In genomic region chr11:122874991-122875390, GRCh38 we compare ENCODE assay signal across 27 cellular contexts. TPM values are rescaled to one million over a fixed set of nuclear protein-coding genes. Genes with fewer than 3 reads are reported as not detected.
DNase-seq lines count a peak whose midpoint lies in the region; ATAC-seq and TF ChIP-seq lines count a peak whose summit lies in the region.
"Had no signal": no experiment of that assay in that cellular context is flagged by ENCODE, and none has a peak within 500 bp of the region (broad histone marks: within the 10 kb centered on the region; RNA-seq: fewer than 3 reads in every experiment).

No MANE protein-coding gene starts in this region.

- no peak overlapping the region for H3K27ac ChIP-seq in BLaER1
- no peak overlapping the region for H3K27ac ChIP-seq in right atrium auricular region
- H3K27ac ChIP-seq: A549, adrenal gland, psoas muscle, WERI-Rb-1 had no signal

- no peak overlapping the region for H3K4me3 Mint-ChIP-seq in activated naive CD4-positive, alpha-beta T cell treated with anti-CD3 and anti-CD28 coated beads, Interleukin-2, amount 10 ng/mL, durations not matched to agents 7 days and 5 days
- H3K4me3 Mint-ChIP-seq in activated T-helper 17 cell treated with anti-CD3 and anti-CD28 coated beads, Interleukin-2, amount 50 U/mL, for 72 hours, result no peak overlapping the region
- H3K4me3 Mint-ChIP-seq: CD4-positive, alpha-beta T cell; natural killer cell treated with Interleukin-12 subunit alpha and Interleukin-12 subunit beta and Interleukin-15 and Interleukin-18, amount 100 ng/mL, for 72 hours had no signal

- H4K20me1 ChIP-seq in BLaER1, result no peaks in the 10 kb centered on the region

- peaks cover 9% of the 10 kb centered on the region for H3K27me3 Mint-ChIP-seq in activated naive CD4-positive, alpha-beta T cell treated with anti-CD3 and anti-CD28 coated beads, Interleukin-2, amount 10 ng/mL, durations not matched to agents 7 days and 5 days
- peaks cover 13% of the 10 kb centered on the region for H3K27me3 Mint-ChIP-seq in activated T-helper 17 cell treated with anti-CD3 and anti-CD28 coated beads, Interleukin-2, amount 50 U/mL, for 72 hours
- H3K27me3 Mint-ChIP-seq: CD4-positive, alpha-beta T cell had no signal

- no peaks in the 10 kb centered on the region for H3K9me3 Mint-ChIP-seq in activated naive CD4-positive, alpha-beta T cell treated with anti-CD3 and anti-CD28 coated beads, Interleukin-2, amount 10 ng/mL, durations not matched to agents 7 days and 5 days
- no peaks in the 10 kb centered on the region for H3K9me3 Mint-ChIP-seq in activated T-helper 17 cell treated with anti-CD3 and anti-CD28 coated beads, Interleukin-2, amount 50 U/mL, for 72 hours
- H3K9me3 Mint-ChIP-seq: activated T-helper 2 cell treated with anti-CD3 and anti-CD28 coated beads, Interferon-gamma antibody, Interleukin-2, Interleukin-4, amounts not matched to agents 10 μg/mL and 5 μg/mL and 100 μg/mL, durations not matched to agents 14 hours and 24 hours and 36 hours; CD4-positive, alpha-beta T cell; natural killer cell treated with Interleukin-12 subunit alpha and Interleukin-12 subunit beta and Interleukin-15 and Interleukin-18, amount 100 ng/mL, for 72 hours had no signal

- H3K4me2 ChIP-seq in BLaER1, result peak overlapping the region; percentile 9; the same call in 1 of the 2 replicates
- H3K4me2 ChIP-seq: A549 had no signal

- H3K9ac ChIP-seq in BLaER1, result no peak overlapping the region

- peaks cover 17% of the 10 kb centered on the region for H3K4me1 ChIP-seq in BLaER1
- no peaks in the 10 kb centered on the region for H3K4me1 ChIP-seq in right atrium auricular region
- H3K4me1 ChIP-seq: adrenal gland, psoas muscle had no signal

- ATAC-seq in GM18868 (IDR thresholded peaks at IDR 0.05; ENCODE audit: unreplicated experiment) (peak; percentile 74), GM21786 (IDR thresholded peaks at IDR 0.05; ENCODE audit: unreplicated experiment) (peak; percentile 60), HG03442 (IDR thresholded peaks at IDR 0.05; ENCODE audit: unreplicated experiment) (peak; percentile 85)
- ATAC-seq in activated T-helper 17 cell treated with anti-CD3 and anti-CD28 coated beads, Interleukin-2, amount 50 U/mL, for 72 hours (replicated peaks), result no peak
- ATAC-seq: A549; psoas muscle; Right ventricle myocardium inferior; stimulated activated naive CD8-positive, alpha-beta T cell treated with anti-CD3 and anti-CD28 coated beads, Interleukin-15, Interleukin-2, amounts not matched to agents 100 U/mL and 50 U/mL, for 24 hours had no signal

- H3K36me3 Mint-ChIP-seq in activated naive CD4-positive, alpha-beta T cell treated with anti-CD3 and anti-CD28 coated beads, Interleukin-2, amount 10 ng/mL, durations not matched to agents 7 days and 5 days, result no peaks in the 10 kb centered on the region
- H3K36me3 Mint-ChIP-seq in activated T-helper 17 cell treated with anti-CD3 and anti-CD28 coated beads, Interleukin-2, amount 50 U/mL, for 72 hours (ENCODE audit: low read depth), result no peaks in the 10 kb centered on the region

- CTCF ChIA-PET in activated naive CD4-positive, alpha-beta T cell treated with anti-CD3 and anti-CD28 coated beads, Interleukin-2, amount 10 ng/mL, durations not matched to agents 7 days and 5 days (lab: Charles Lee), result interaction anchor here (1.0 to 1.1 kb wide), 2 partner anchors 11 to 146 kb away, joined by 3 to 5 read pairs; no protein-coding TSS in a partner anchor

- no peak overlapping the region for H3K4me3 ChIP-seq in BLaER1
- no peak overlapping the region for H3K4me3 ChIP-seq in right atrium auricular region
- H3K4me3 ChIP-seq: A549, adrenal gland, psoas muscle had no signal

- no peak overlapping the region for H3K27ac Mint-ChIP-seq in activated naive CD4-positive, alpha-beta T cell treated with anti-CD3 and anti-CD28 coated beads, Interleukin-2, amount 10 ng/mL, durations not matched to agents 7 days and 5 days
- no peak overlapping the region for H3K27ac Mint-ChIP-seq in activated T-helper 17 cell treated with anti-CD3 and anti-CD28 coated beads, Interleukin-2, amount 50 U/mL, for 72 hours
- H3K27ac Mint-ChIP-seq: activated T-helper 2 cell treated with anti-CD3 and anti-CD28 coated beads, Interferon-gamma antibody, Interleukin-2, Interleukin-4, amounts not matched to agents 10 μg/mL and 5 μg/mL and 100 μg/mL, durations not matched to agents 14 hours and 24 hours and 36 hours; CD4-positive, alpha-beta T cell; natural killer cell treated with Interleukin-12 subunit alpha and Interleukin-12 subunit beta and Interleukin-15 and Interleukin-18, amount 100 ng/mL, for 72 hours had no signal

- H3K9me3 ChIP-seq in BLaER1 (no peaks in the 10 kb centered on the region), right atrium auricular region (no peaks in the 10 kb centered on the region)
- H3K9me3 ChIP-seq: A549, adrenal gland, psoas muscle had no signal

- TF ChIP-seq CTCF in right atrium auricular region (IDR thresholded peaks at IDR 0.05), result no peak

- DNase-seq in right atrium auricular region (ENCODE audit: low spot score) (no peak), glomerular visceral epithelial cell (ENCODE audit: extremely low spot score) (no peak)
- DNase-seq in activated naive CD4-positive, alpha-beta T cell treated with anti-CD3 and anti-CD28 coated beads, Interleukin-2, amount 10 ng/mL, durations not matched to agents 7 days and 5 days, result no peak
- DNase-seq: adrenal gland; CD4-positive, alpha-beta T cell; DMS79; effector memory CD4-positive, alpha-beta T cell; H7; islet precursor cell; mammary epithelial cell; NCI-H1417 treated with DMSO at 0.1 percent for 48 hours; NCI-H446; psoas muscle; stimulated activated CD4-positive, alpha-beta T cell treated with anti-CD3 and anti-CD28 coated beads, Interleukin-12 subunit alpha, Interleukin-12 subunit beta, amount 100 ng/mL, for 4 hours; stimulated activated naive CD8-positive, alpha-beta T cell treated with anti-CD3 and anti-CD28 coated beads, Interleukin-15, Interleukin-2, amounts not matched to agents 100 U/mL and 50 U/mL, for 24 hours; T-helper 1 cell; WERI-Rb-1 had no signal

- H3K27me3 ChIP-seq in BLaER1, result no peaks in the 10 kb centered on the region
- no peaks in the 10 kb centered on the region for H3K27me3 ChIP-seq in right atrium auricular region

- no peaks in the 10 kb centered on the region for H3K36me3 ChIP-seq in BLaER1
- no peaks in the 10 kb centered on the region for H3K36me3 ChIP-seq in right atrium auricular region
- H3K36me3 ChIP-seq: adrenal gland, WERI-Rb-1 had no signal

- no peaks in the 10 kb centered on the region for H3K4me1 Mint-ChIP-seq in activated naive CD4-positive, alpha-beta T cell treated with anti-CD3 and anti-CD28 coated beads, Interleukin-2, amount 10 ng/mL, durations not matched to agents 7 days and 5 days
- H3K4me1 Mint-ChIP-seq in activated T-helper 17 cell treated with anti-CD3 and anti-CD28 coated beads, Interleukin-2, amount 50 U/mL, for 72 hours, result peaks cover 2% of the 10 kb centered on the region

RNA-seq across cellular contexts. Expression of gene JHY, which starts 7.6 kb away (rescaled TPM):
- total RNA-seq in right atrium auricular region, result 1 to 10 TPM; 3.5 TPM
- 1 to 10 TPM; 1.2 to 1.5 TPM for total RNA-seq in activated T-helper 17 cell treated with anti-CD3 and anti-CD28 coated beads, Interleukin-2, amount 50 U/mL, for 72 hours

RNA-seq across cellular contexts. Expression of gene CRTAM, which starts 36.7 kb away (rescaled TPM):
- under 1 TPM in 1 of 2 donors, not detected in 1; 0.24 TPM for total RNA-seq in right atrium auricular region
- under 1 TPM in 1 of 2 donors, not detected in 1; 0.11 TPM for total RNA-seq in activated T-helper 17 cell treated with anti-CD3 and anti-CD28 coated beads, Interleukin-2, amount 50 U/mL, for 72 hours
- total RNA-seq: LHCN-M2 had no signal
